9 cellular contexts compared by ENCODE assay signal in the genomic region with DNA sequence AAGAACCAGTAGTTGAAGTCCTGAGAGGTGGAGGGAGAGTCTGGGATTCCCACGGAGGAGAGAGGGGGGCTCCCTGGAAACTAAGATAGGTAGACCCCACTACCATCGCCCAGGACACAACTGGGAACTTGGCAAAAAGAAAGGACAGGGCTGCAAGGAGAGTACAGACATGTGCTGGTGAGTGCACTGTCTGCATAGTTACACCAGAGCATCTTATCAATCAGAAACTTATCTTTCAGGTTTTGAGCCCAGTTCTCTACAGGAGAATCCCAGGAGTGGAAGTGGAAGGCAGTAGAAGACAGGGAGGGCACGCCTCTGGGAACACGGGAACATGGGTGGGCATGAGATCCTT. TPM values are rescaled to one million over a fixed set of nuclear protein-coding genes. Genes with fewer than 3 reads are reported as not detected.
A peak's percentile ranks its signal among the peaks of the same experiment; 100 is the strongest.
DNase-seq lines count a peak whose midpoint lies in the region; ATAC-seq and TF ChIP-seq lines count a peak whose summit lies in the region.
"Had no signal": no experiment of that assay in that cellular context is flagged by ENCODE, and none has a peak within 500 bp of the region (broad histone marks: within the 10 kb centered on the region; RNA-seq: fewer than 3 reads in every experiment).

No MANE protein-coding gene starts in this region.

- H3K27ac ChIP-seq in Panc1 (ENCODE audit: low read length): no peak overlapping the region
- peak overlapping the region; percentile 27 for H3K27ac ChIP-seq in fibroblast of lung (ENCODE audit: insufficient read depth, low read length)
- peak overlapping the region; percentile 89 for H3K27ac ChIP-seq in subcutaneous abdominal adipose tissue (ENCODE audit: low read depth, low read length)
- H3K27ac ChIP-seq in neural progenitor cell: no peak overlapping the region
- H3K27ac ChIP-seq in hepatocyte: no peak overlapping the region

- TF ChIP-seq CTCF in Panc1 (IDR thresholded peaks at IDR 0.05) (no peak), fibroblast of lung (conservative IDR thresholded peaks at IDR 0.05 in 1 of 2, IDR thresholded peaks at IDR 0.05 in 1 of 2; ENCODE audit: low read depth in 1 of 2, low read length in 2 of 2) (no peak), neural progenitor cell (IDR thresholded peaks at IDR 0.05) (no peak), hepatocyte (IDR thresholded peaks at IDR 0.05; ENCODE audit: poor library complexity) (no peak)

- POLR2A ChIA-PET in activated CD4-positive, alpha-beta T cell treated with anti-CD3 and anti-CD28 coated beads, Interleukin-2, amount 10 ng/mL, durations not matched to agents 7 days and 5 days (lab: Charles Lee): interaction anchor here (0.5 to 1.6 kb wide), 4 partner anchors 9 to 28 kb away, joined by 3 to 6 read pairs (median 4); no protein-coding TSS in a partner anchor
- POLR2A ChIA-PET in Panc1 (lab: Charles Lee): no interaction called here

- H3K4me1 ChIP-seq in Panc1 (ENCODE audit: control insufficient read depth, insufficient read depth, low read length) (peaks cover 13% of the 10 kb centered on the region), fibroblast of lung (ENCODE audit: control insufficient read depth, extremely low read depth, insufficient read depth, low read length) (peaks cover 11% of the 10 kb centered on the region), subcutaneous abdominal adipose tissue (ENCODE audit: control insufficient read depth in 5 of 5, insufficient read depth in 5 of 5, low read length in 5 of 5) (peaks cover 14 to 51% (median 39%) of the 10 kb centered on the region in 5 donors), neural progenitor cell (no peaks in the 10 kb centered on the region), hepatocyte (ENCODE audit: insufficient read depth) (no peaks in the 10 kb centered on the region)

- peaks cover 15% of the 10 kb centered on the region for H3K27me3 Mint-ChIP-seq in activated CD4-positive, alpha-beta T cell treated with anti-CD3 and anti-CD28 coated beads, Interleukin-2, amount 10 ng/mL, durations not matched to agents 7 days and 5 days
- H3K27me3 Mint-ChIP-seq in neural progenitor cell (ENCODE audit: insufficient read depth, low read depth): no peaks in the 10 kb centered on the region

- H2AFZ ChIP-seq in fibroblast of lung (ENCODE audit: low read length): no peak overlapping the region
- no peak overlapping the region for H2AFZ ChIP-seq in neural progenitor cell (replicated peaks)
- no peak overlapping the region for H2AFZ ChIP-seq in hepatocyte

- in situ Hi-C loops in Panc1 (cut with HindIII; ENCODE audit: low pct_unique_long_range_greater_than_20kb, low sequenced_read_pairs): no loop called here

- no peaks in the 10 kb centered on the region for H3F3A ChIP-seq in neural progenitor cell (ENCODE audit: low read depth)

- H3K9me3 ChIP-seq in Panc1 (ENCODE audit: control insufficient read depth, insufficient read depth, low read depth, low read length): no peaks in the 10 kb centered on the region
- no peaks in the 10 kb centered on the region for H3K9me3 ChIP-seq in fibroblast of lung (ENCODE audit: control insufficient read depth, insufficient read depth, low read depth, low read length)
- no peaks in the 10 kb centered on the region for H3K9me3 ChIP-seq in subcutaneous abdominal adipose tissue (ENCODE audit: control insufficient read depth in 5 of 5, low read length in 5 of 5)
- no peaks in the 10 kb centered on the region for H3K9me3 ChIP-seq in neural progenitor cell (ENCODE audit: low read depth)
- no peaks in the 10 kb centered on the region for H3K9me3 ChIP-seq in hepatocyte (ENCODE audit: low read depth)

- no peaks in the 10 kb centered on the region for H3K9me2 ChIP-seq in hepatocyte (replicated peaks; ENCODE audit: insufficient read depth)

- H3K4me2 ChIP-seq in fibroblast of lung (ENCODE audit: extremely low read depth, insufficient read depth, low read length): no peak overlapping the region
- no peak overlapping the region for H3K4me2 ChIP-seq in neural progenitor cell
- H3K4me2 ChIP-seq in hepatocyte: no peak overlapping the region

- WGBS in hepatocyte (ENCODE audit: low lambda C conversion rate, missing lambda C conversion rate): 98% methylated on average over 3 of the region's 4 CpGs

- H4K20me1 ChIP-seq in fibroblast of lung (ENCODE audit: control insufficient read depth, extremely low read depth, insufficient read depth, low read length) (no peaks in the 10 kb centered on the region), neural progenitor cell (ENCODE audit: low read depth) (no peaks in the 10 kb centered on the region), hepatocyte (ENCODE audit: insufficient read depth, poor library complexity, severe bottlenecking) (no peaks in the 10 kb centered on the region)

- H3K9ac ChIP-seq in fibroblast of lung (ENCODE audit: insufficient read depth, low read length): no peak overlapping the region
- peak overlapping the region in 4 of 5 donors; percentile 3 to 73 (median 41) for H3K9ac ChIP-seq in subcutaneous abdominal adipose tissue (ENCODE audit: low read length in 5 of 5)
- H3K9ac ChIP-seq in neural progenitor cell: no peak overlapping the region

- H3K79me2 ChIP-seq in fibroblast of lung (ENCODE audit: control insufficient read depth, insufficient read depth, low read length): no peaks in the 10 kb centered on the region
- H3K79me2 ChIP-seq in neural progenitor cell (ENCODE audit: low read depth): peaks cover 1% of the 10 kb centered on the region
- no peaks in the 10 kb centered on the region for H3K79me2 ChIP-seq in hepatocyte

- peak overlapping the region; percentile 62 for H3K4me3 Mint-ChIP-seq in activated CD4-positive, alpha-beta T cell treated with anti-CD3 and anti-CD28 coated beads, Interleukin-2, amount 10 ng/mL, durations not matched to agents 7 days and 5 days
- no peak overlapping the region for H3K4me3 Mint-ChIP-seq in neural progenitor cell

- peaks cover 72% of the 10 kb centered on the region for H3K4me1 Mint-ChIP-seq in activated CD4-positive, alpha-beta T cell treated with anti-CD3 and anti-CD28 coated beads, Interleukin-2, amount 10 ng/mL, durations not matched to agents 7 days and 5 days
- no peaks in the 10 kb centered on the region for H3K4me1 Mint-ChIP-seq in neural progenitor cell

- intact Hi-C loops in Panc1 (cut with micrococcal nuclease; ENCODE audit: unreplicated experiment): no loop called here

- CTCF ChIA-PET in activated CD4-positive, alpha-beta T cell treated with anti-CD3 and anti-CD28 coated beads, Interleukin-2, amount 10 ng/mL, durations not matched to agents 7 days and 5 days (lab: Charles Lee): interaction anchor here (1.3 to 23.4 kb wide), 8 partner anchors 9 to 39 kb away, joined by 3 to 497 read pairs (median 16); partner anchors contain the start of genes LTA, LTB, NCR3 and TNF
- CTCF ChIA-PET in Panc1 (lab: Charles Lee): interaction anchor here (1.0 kb wide), 1 partner anchor 10 kb away, joined by 3 read pairs; no protein-coding TSS in a partner anchor

- peaks cover 53% of the 10 kb centered on the region for H3K36me3 Mint-ChIP-seq in activated CD4-positive, alpha-beta T cell treated with anti-CD3 and anti-CD28 coated beads, Interleukin-2, amount 10 ng/mL, durations not matched to agents 7 days and 5 days (ENCODE audit: low read depth)
- H3K36me3 Mint-ChIP-seq in neural progenitor cell: peaks cover 12% of the 10 kb centered on the region

- no peak for DNase-seq in activated CD4-positive, alpha-beta T cell treated with anti-CD3 and anti-CD28 coated beads, Interleukin-2, amount 10 ng/mL, durations not matched to agents 7 days and 5 days
- no peak for DNase-seq in activated CD4-positive, alpha-beta T cell treated with anti-CD3 and anti-CD28 coated beads for 1 hour
- DNase-seq in Panc1 (ENCODE audit: low read depth, low spot score) (no peak), fibroblast of lung (ENCODE audit: low read depth in 2 of 2) (no peak), neural progenitor cell (ENCODE audit: low spot score) (no peak), hepatocyte (ENCODE audit: low spot score) (no peak)
- DNase-seq in activated CD8-positive, alpha-beta memory T cell treated with anti-CD3 and anti-CD28 coated beads, Interleukin-2, amount 50 U/mL, for 4 hours: no peak
- DNase-seq: SHP77 had no signal

- H3K27me3 ChIP-seq in Panc1 (ENCODE audit: control insufficient read depth, insufficient read depth, low read length) (no peaks in the 10 kb centered on the region), fibroblast of lung (ENCODE audit: control insufficient read depth, insufficient read depth, low read length) (no peaks in the 10 kb centered on the region), subcutaneous abdominal adipose tissue (ENCODE audit: control insufficient read depth in 5 of 5, insufficient read depth in 4 of 5, low read length in 5 of 5) (no peaks in the 10 kb centered on the region), neural progenitor cell (no peaks in the 10 kb centered on the region), hepatocyte (no peaks in the 10 kb centered on the region)

- H3K4me3 ChIP-seq in Panc1 (ENCODE audit: low read depth in 2 of 2, low read length in 2 of 2) (no peak overlapping the region), fibroblast of lung (replicated peaks in 1 of 4; ENCODE audit: control extremely low read depth in 1 of 4, insufficient read depth in 1 of 4, low read depth in 3 of 4, low read length in 4 of 4) (no peak overlapping the region), subcutaneous abdominal adipose tissue (ENCODE audit: low read depth in 1 of 5, low read length in 5 of 5) (peak overlapping the region in 3 of 5 donors; percentile 6 to 26 (median 19)), neural progenitor cell (no peak overlapping the region), hepatocyte (no peak overlapping the region)

- H3K9me3 Mint-ChIP-seq in activated CD4-positive, alpha-beta T cell treated with anti-CD3 and anti-CD28 coated beads, Interleukin-2, amount 10 ng/mL, durations not matched to agents 7 days and 5 days: no peaks in the 10 kb centered on the region
- H3K9me3 Mint-ChIP-seq in neural progenitor cell: no peaks in the 10 kb centered on the region

- 0 out of 2 replicates have a peak, but pooled peaks have one; percentile 5 for ATAC-seq in Panc1

- peak overlapping the region; percentile 89 for H3K27ac Mint-ChIP-seq in activated CD4-positive, alpha-beta T cell treated with anti-CD3 and anti-CD28 coated beads, Interleukin-2, amount 10 ng/mL, durations not matched to agents 7 days and 5 days
- H3K27ac Mint-ChIP-seq in neural progenitor cell: no peak overlapping the region

- BruUV-seq in Panc1 (replicated peaks; lab: Mats Ljungman, UMichigan): no TSS peak

- H3K36me3 ChIP-seq in Panc1 (ENCODE audit: control insufficient read depth, insufficient read depth, low read length): peaks cover 6% of the 10 kb centered on the region; the same call in 1 of the 2 replicates
- H3K36me3 ChIP-seq in fibroblast of lung (ENCODE audit: control insufficient read depth, insufficient read depth, low read length): peaks cover 6% of the 10 kb centered on the region
- peaks cover 0 to 39% (median 26%) of the 10 kb centered on the region in 5 donors for H3K36me3 ChIP-seq in subcutaneous abdominal adipose tissue (ENCODE audit: control insufficient read depth in 5 of 5, insufficient read depth in 5 of 5, low read length in 5 of 5)
- H3K36me3 ChIP-seq in neural progenitor cell: no peaks in the 10 kb centered on the region
- no peaks in the 10 kb centered on the region for H3K36me3 ChIP-seq in hepatocyte (replicated peaks; ENCODE audit: insufficient read depth, low read depth)

RNA-seq across cellular contexts. Expression of gene NFKBIL1, which starts 12.2 kb away (rescaled TPM):
- 10 to 100 TPM; 15.8 to 16.0 TPM for total RNA-seq in activated CD4-positive, alpha-beta T cell treated with anti-CD3 and anti-CD28 coated beads, Interleukin-2, amount 10 ng/mL, durations not matched to agents 7 days and 5 days
- 27.9 TPM for total RNA-seq in Panc1 (2021; ENCODE audit: unreplicated experiment)
- 36.1 TPM for polyA plus RNA-seq in Panc1 (2012; ENCODE audit: insufficient read length)
- total RNA-seq in fibroblast of lung: 44.3 and 47.5 TPM in 2 replicates
- polyA plus RNA-seq in fibroblast of lung: 3.7 and 5.1 TPM in 2 replicates
- polyA plus RNA-seq in fibroblast of lung (2012): 10.8 and 11.5 TPM in 2 replicates
- 3.2 and 7.3 TPM in 2 replicates for polyA minus RNA-seq in fibroblast of lung (ENCODE audit: low replicate concordance)
- 8.6 and 30.3 TPM in 2 replicates for total RNA-seq in neural progenitor cell (ENCODE audit: low replicate concordance)
- total RNA-seq in hepatocyte: 22.7 and 28.9 TPM in 2 replicates
- polyA plus RNA-seq in hepatocyte: 25.0 and 30.3 TPM in 2 replicates

RNA-seq across cellular contexts. Expression of gene LTA, which starts 12.5 kb away (rescaled TPM):
- 10 to 100 TPM; 20.9 to 27.0 TPM for total RNA-seq in activated CD4-positive, alpha-beta T cell treated with anti-CD3 and anti-CD28 coated beads, Interleukin-2, amount 10 ng/mL, durations not matched to agents 7 days and 5 days
- 0.72 TPM for total RNA-seq in Panc1 (2021; ENCODE audit: unreplicated experiment)
- not detected for polyA plus RNA-seq in Panc1 (2012; ENCODE audit: insufficient read length)
- total RNA-seq in fibroblast of lung: not detected in 2 replicates
- not detected in 2 replicates for polyA plus RNA-seq in fibroblast of lung
- not detected in 2 replicates for polyA plus RNA-seq in fibroblast of lung (2012)
- polyA minus RNA-seq in fibroblast of lung (ENCODE audit: low replicate concordance): not detected in 2 replicates
- not detected in 2 replicates for total RNA-seq in neural progenitor cell (ENCODE audit: low replicate concordance)
- total RNA-seq in hepatocyte: not detected in 2 replicates
- not detected in 2 replicates for polyA plus RNA-seq in hepatocyte

RNA-seq across cellular contexts. Expression of gene ATP6V1G2, which starts 13.2 kb away (rescaled TPM):
- total RNA-seq in activated CD4-positive, alpha-beta T cell treated with anti-CD3 and anti-CD28 coated beads, Interleukin-2, amount 10 ng/mL, durations not matched to agents 7 days and 5 days: 1 to 10 TPM; 3.6 to 3.7 TPM
- total RNA-seq in Panc1 (2021; ENCODE audit: unreplicated experiment): 0.98 TPM
- polyA plus RNA-seq in Panc1 (2012; ENCODE audit: insufficient read length): 1.2 TPM
- 4.1 and 11.2 TPM in 2 replicates for total RNA-seq in fibroblast of lung
- 9.1 and 16.0 TPM in 2 replicates for polyA plus RNA-seq in fibroblast of lung
- 4.9 and 7.7 TPM in 2 replicates for polyA plus RNA-seq in fibroblast of lung (2012)
- 0.52 and 5.2 TPM in 2 replicates for polyA minus RNA-seq in fibroblast of lung (ENCODE audit: low replicate concordance)
- total RNA-seq in neural progenitor cell (ENCODE audit: low replicate concordance): 6.8 and 8.8 TPM in 2 replicates
- 0.63 and 0.88 TPM in 2 replicates for total RNA-seq in hepatocyte
- 0.73 TPM in 1 of 2 replicates, not detected in the other for polyA plus RNA-seq in hepatocyte

RNA-seq across cellular contexts. Expression of gene TNF, which starts 15.8 kb away (rescaled TPM):
- total RNA-seq in activated CD4-positive, alpha-beta T cell treated with anti-CD3 and anti-CD28 coated beads, Interleukin-2, amount 10 ng/mL, durations not matched to agents 7 days and 5 days: 10 to 100 TPM; 46.5 to 47.1 TPM
- total RNA-seq in Panc1 (2021; ENCODE audit: unreplicated experiment): 0.64 TPM
- 0.27 TPM for polyA plus RNA-seq in Panc1 (2012; ENCODE audit: insufficient read length)
- total RNA-seq in fibroblast of lung: not detected in 2 replicates
- not detected in 2 replicates for polyA plus RNA-seq in fibroblast of lung
- polyA plus RNA-seq in fibroblast of lung (2012): not detected in 2 replicates
- not detected in 2 replicates for polyA minus RNA-seq in fibroblast of lung (ENCODE audit: low replicate concordance)
- total RNA-seq in neural progenitor cell (ENCODE audit: low replicate concordance): 0.19 TPM in 1 of 2 replicates, not detected in the other
- total RNA-seq in hepatocyte: 0.63 TPM in 1 of 2 replicates, not detected in the other
- polyA plus RNA-seq in hepatocyte: 0.91 and 1.3 TPM in 2 replicates

RNA-seq across cellular contexts. Expression of gene DDX39B, which starts 17.8 kb away (rescaled TPM):
- 100 to 1,000 TPM; 420 to 442 TPM for total RNA-seq in activated CD4-positive, alpha-beta T cell treated with anti-CD3 and anti-CD28 coated beads, Interleukin-2, amount 10 ng/mL, durations not matched to agents 7 days and 5 days
- total RNA-seq in Panc1 (2021; ENCODE audit: unreplicated experiment) (401 TPM), fibroblast of lung (192 and 370 TPM in 2 replicates), neural progenitor cell (ENCODE audit: low replicate concordance) (493 and 913 TPM in 2 replicates), hepatocyte (207 and 287 TPM in 2 replicates)
- 382 TPM for polyA plus RNA-seq in Panc1 (2012; ENCODE audit: insufficient read length)
- polyA plus RNA-seq in fibroblast of lung (323 and 410 TPM in 2 replicates), hepatocyte (210 and 238 TPM in 2 replicates)
- 257 and 260 TPM in 2 replicates for polyA plus RNA-seq in fibroblast of lung (2012)
- 667 and 956 TPM in 2 replicates for polyA minus RNA-seq in fibroblast of lung (ENCODE audit: low replicate concordance)

Comparison
In these comparisons a context has a peak if more than half of its experiments do, and no peak if none do; other contexts are left out.
1. H3K27ac ChIP-seq: peak in fibroblast of lung (single experiment) and subcutaneous abdominal adipose tissue (single experiment); none in Panc1 (single experiment), neural progenitor cell (single experiment) and hepatocyte (single experiment).
2. H3K4me3 ChIP-seq: peak in subcutaneous abdominal adipose tissue (3 of 5); none in Panc1 (0 of 2), fibroblast of lung (0 of 4), neural progenitor cell (single experiment) and hepatocyte (single experiment).
3. H3K9ac ChIP-seq: peak in subcutaneous abdominal adipose tissue (4 of 5); none in fibroblast of lung (single experiment) and neural progenitor cell (single experiment).
4. RNA of gene LTA, which starts 12.5 kb away (total RNA-seq): 20.9 to 27.0 TPM in activated CD4-positive, alpha-beta T cell treated with anti-CD3 and anti-CD28 coated beads, Interleukin-2, amount 10 ng/mL, durations not matched to agents 7 days and 5 days; 0.72 TPM in Panc1 (single experiment), not detected in fibroblast of lung, not detected in neural progenitor cell and not detected in hepatocyte; every median in the first group is over 10 times any median in the second.